ENCODE assay signal across 25 cellular contexts in genomic region chr22:41364955-41365354, GRCh38.
"Had no signal": no experiment of that assay in that cellular context is flagged by ENCODE, and none has a peak within 500 bp of the region (broad histone marks: within the 10 kb centered on the region; RNA-seq: fewer than 3 reads in every experiment).

No MANE protein-coding gene starts in this region.

- H3K4me3 ChIP-seq: dorsolateral prefrontal cortex, hepatocyte, lung, transverse colon had no signal

- H2AFZ ChIP-seq: hepatocyte had no signal

- ATAC-seq: activated CD4-positive, CD25-positive, alpha-beta regulatory T cell treated with anti-CD3 and anti-CD28 coated beads, Interleukin-2, amount 50 U/mL, for 24 hours; activated CD8-positive, alpha-beta T cell treated with anti-CD3 and anti-CD28 coated beads, Interleukin-2, amount 10 ng/mL, durations not matched to agents 7 days and 5 days; activated naive CD8-positive, alpha-beta T cell treated with anti-CD3 and anti-CD28 coated beads, Interleukin-2, amount 50 U/mL, for 24 hours; left cardiac atrium; T-cell had no signal

- FAIRE-seq: colon, islet of Langerhans had no signal

- H3K9me3 ChIP-seq: transverse colon had no signal

- H3K4me3 Mint-ChIP-seq: activated CD4-positive, alpha-beta T cell treated with anti-CD3 and anti-CD28 coated beads, Interleukin-2, amount 10 ng/mL, durations not matched to agents 7 days and 5 days; activated CD8-positive, alpha-beta T cell treated with anti-CD3 and anti-CD28 coated beads, Interleukin-2, amount 10 ng/mL, durations not matched to agents 7 days and 5 days; activated naive CD4-positive, alpha-beta T cell treated with anti-CD3 and anti-CD28 coated beads for 36 hours; activated naive CD8-positive, alpha-beta T cell treated with anti-CD3 and anti-CD28 coated beads, Interleukin-2, amount 50 U/mL, for 24 hours; activated T-cell treated with anti-CD3 and anti-CD28 coated beads, Interleukin-2, amount 50 U/mL, for 24 hours; endodermal cell; nephron; T-cell had no signal

- H3K27ac Mint-ChIP-seq: activated CD4-positive, alpha-beta T cell treated with anti-CD3 and anti-CD28 coated beads, Interleukin-2, amount 10 ng/mL, durations not matched to agents 7 days and 5 days; activated CD8-positive, alpha-beta T cell treated with anti-CD3 and anti-CD28 coated beads, Interleukin-2, amount 10 ng/mL, durations not matched to agents 7 days and 5 days; activated naive CD4-positive, alpha-beta T cell treated with anti-CD3 and anti-CD28 coated beads for 36 hours; activated naive CD8-positive, alpha-beta T cell treated with anti-CD3 and anti-CD28 coated beads, Interleukin-2, amount 50 U/mL, for 24 hours; activated T-cell treated with anti-CD3 and anti-CD28 coated beads, Interleukin-2, amount 50 U/mL, for 24 hours; endodermal cell; T-cell had no signal

- H3K9me3 Mint-ChIP-seq: activated CD4-positive, alpha-beta T cell treated with anti-CD3 and anti-CD28 coated beads, Interleukin-2, amount 10 ng/mL, durations not matched to agents 7 days and 5 days; activated naive CD4-positive, alpha-beta T cell treated with anti-CD3 and anti-CD28 coated beads for 36 hours; activated naive CD8-positive, alpha-beta T cell treated with anti-CD3 and anti-CD28 coated beads, Interleukin-2, amount 50 U/mL, for 24 hours; activated T-cell treated with anti-CD3 and anti-CD28 coated beads, Interleukin-2, amount 50 U/mL, for 24 hours; endodermal cell; nephron; T-cell had no signal

- H3K79me2 ChIP-seq: hepatocyte had no signal

- H3K36me3 Mint-ChIP-seq: T-cell had no signal

- H3K4me2 ChIP-seq: hepatocyte had no signal

- H3K27me3 ChIP-seq: dorsolateral prefrontal cortex, hepatocyte, transverse colon had no signal

- DNase-seq: activated CD4-positive, alpha-beta T cell treated with anti-CD3 and anti-CD28 coated beads, Interleukin-2, amount 10 ng/mL, durations not matched to agents 7 days and 5 days; activated CD8-positive, alpha-beta T cell treated with anti-CD3 and anti-CD28 coated beads, Interleukin-2, amount 10 ng/mL, durations not matched to agents 7 days and 5 days; activated naive CD4-positive, alpha-beta T cell treated with anti-CD3 and anti-CD28 coated beads for 36 hours; activated naive CD8-positive, alpha-beta T cell treated with anti-CD3 and anti-CD28 coated beads, Interleukin-2, amount 50 U/mL, for 24 hours; activated T-cell treated with anti-CD3 and anti-CD28 coated beads, Interleukin-2, amount 50 U/mL, for 24 hours; anterior cingulate cortex; brain microvascular endothelial cell; central memory CD4-positive, alpha-beta T cell; dorsolateral prefrontal cortex; endodermal cell; foreskin fibroblast; left cardiac atrium; nucleus accumbens; stimulated activated CD4-positive, alpha-beta T cell treated with anti-CD3 and anti-CD28 coated beads, Interleukin-12 subunit alpha, Interleukin-12 subunit beta, amount 100 ng/mL, for 4 hours; stimulated activated CD4-positive, alpha-beta T cell treated with anti-CD3 and anti-CD28 coated beads, Interleukin-1b, Interleukin-23, amount 100 ng/mL, for 48 hours; stimulated activated naive CD4-positive, alpha-beta T cell treated with Interleukin-2 at 50 U/mL for 16 hours; T-cell; transverse colon had no signal

- H3K27ac ChIP-seq: brain microvascular endothelial cell, epithelial cell of prostate, hepatocyte, transverse colon had no signal

- H3K36me3 ChIP-seq: transverse colon had no signal

- H3K4me1 Mint-ChIP-seq: activated CD4-positive, alpha-beta T cell treated with anti-CD3 and anti-CD28 coated beads, Interleukin-2, amount 10 ng/mL, durations not matched to agents 7 days and 5 days; activated naive CD8-positive, alpha-beta T cell treated with anti-CD3 and anti-CD28 coated beads, Interleukin-2, amount 50 U/mL, for 24 hours had no signal
